In the genomic region with DNA sequence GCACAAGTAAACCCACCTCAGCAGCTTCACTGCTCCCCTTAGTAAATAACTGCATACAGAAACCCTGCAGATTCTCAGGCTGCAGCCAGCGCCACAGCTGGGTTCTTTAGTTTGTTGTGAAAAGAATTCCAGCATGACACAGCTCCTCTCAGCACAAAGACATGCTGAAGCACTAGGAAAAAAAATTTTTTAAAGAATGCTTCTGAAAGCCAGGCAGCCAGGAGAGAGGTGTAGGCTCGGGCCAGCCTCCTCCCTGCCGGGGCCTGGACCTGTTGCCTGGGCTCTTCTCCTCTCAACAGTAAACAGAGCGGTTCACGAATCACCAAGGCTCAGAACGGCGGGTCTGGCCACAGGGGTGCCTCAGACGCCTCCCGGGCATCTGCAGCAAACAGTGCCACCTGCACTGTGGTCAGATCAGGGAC, we compare ENCODE assay signal across 16 cellular contexts.
DNase-seq lines count a peak whose midpoint lies in the region; ATAC-seq and TF ChIP-seq lines count a peak whose summit lies in the region.
"Had no signal": no experiment of that assay in that cellular context is flagged by ENCODE, and none has a peak within 500 bp of the region (broad histone marks: within the 10 kb centered on the region; RNA-seq: fewer than 3 reads in every experiment).

No MANE protein-coding gene starts in this region.

- peaks cover under 1% of the 10 kb centered on the region for H3K36me3 Mint-ChIP-seq in brain
- H3K36me3 Mint-ChIP-seq in activated naive CD8-positive, alpha-beta T cell treated with anti-CD3 and anti-CD28 coated beads for 36 hours = no peaks in the 10 kb centered on the region
- H3K36me3 Mint-ChIP-seq in activated CD8-positive, alpha-beta T cell treated with anti-CD3 and anti-CD28 coated beads for 36 hours (ENCODE audit: low read depth) = no peaks in the 10 kb centered on the region

- 7% methylated on average over 9 of the region's 9 CpGs for WGBS in thymus

- no peaks in the 10 kb centered on the region for H3K36me3 ChIP-seq in thymus (ENCODE audit: control insufficient read depth, insufficient read depth)

- DNase-seq in NCI-H748 (lab: John Stamatoyannopoulos, UW; ENCODE audit: unreplicated experiment) (peak; percentile 53), NCI-H748 treated with DMSO at 0.1 percent for 48 hours (lab: John Stamatoyannopoulos, UW) (no peak), iris pigment epithelial cell (ENCODE audit: low read depth) (peak; percentile 24), putamen (ENCODE audit: low spot score) (no peak)
- no peak for DNase-seq in activated naive CD8-positive, alpha-beta T cell treated with anti-CD3 and anti-CD28 coated beads for 36 hours
- no peak for DNase-seq in activated CD8-positive, alpha-beta T cell treated with anti-CD3 and anti-CD28 coated beads for 36 hours
- DNase-seq: activated CD4-positive, alpha-beta T cell treated with anti-CD3 and anti-CD28 coated beads for 36 hours; erythroblast; GOT3; NCI-H1105 treated with DMSO at 0.1 percent for 48 hours; T-helper 1 cell had no signal

- peaks cover 53% of the 10 kb centered on the region for H3K4me1 Mint-ChIP-seq in brain
- no peaks in the 10 kb centered on the region for H3K4me1 Mint-ChIP-seq in activated naive CD8-positive, alpha-beta T cell treated with anti-CD3 and anti-CD28 coated beads for 36 hours
- no peaks in the 10 kb centered on the region for H3K4me1 Mint-ChIP-seq in activated CD8-positive, alpha-beta T cell treated with anti-CD3 and anti-CD28 coated beads for 36 hours (ENCODE audit: low read depth)
- H3K4me1 Mint-ChIP-seq: activated CD4-positive, alpha-beta T cell treated with anti-CD3 and anti-CD28 coated beads for 36 hours had no signal

- no peaks in the 10 kb centered on the region for H3K9me3 Mint-ChIP-seq in brain
- H3K9me3 Mint-ChIP-seq in activated naive CD8-positive, alpha-beta T cell treated with anti-CD3 and anti-CD28 coated beads for 36 hours = no peaks in the 10 kb centered on the region
- H3K9me3 Mint-ChIP-seq in activated CD8-positive, alpha-beta T cell treated with anti-CD3 and anti-CD28 coated beads for 36 hours = no peaks in the 10 kb centered on the region
- H3K9me3 Mint-ChIP-seq: activated T-helper 1 cell treated with anti-CD3 and anti-CD28 coated beads, Interleukin-12 subunit alpha, Interleukin-12 subunit beta, Interleukin-2, Interleukin-4 antibody, amounts not matched to agents 30 ng/mL and 10 ng/mL and 1 ng/mL, durations not matched to agents 14 hours and 24 hours and 36 hours had no signal

- no peak for TF ChIP-seq CTCF in brain (conservative IDR thresholded peaks at IDR 0.05)
- TF ChIP-seq CTCF in activated CD8-positive, alpha-beta T cell treated with anti-CD3 and anti-CD28 coated beads for 36 hours (IDR thresholded peaks at IDR 0.05) = no peak

- peak overlapping the region; percentile 58 for H3K27ac ChIP-seq in thymus (ENCODE audit: low read depth)
- H3K27ac ChIP-seq: A549, skin epidermis had no signal

- ATAC-seq in activated CD8-positive, alpha-beta T cell treated with anti-CD3 and anti-CD28 coated beads for 36 hours = no peak
- ATAC-seq: A549; activated CD4-positive, alpha-beta T cell treated with anti-CD3 and anti-CD28 coated beads for 36 hours had no signal

- H3K4me3 ChIP-seq in thymus (ENCODE audit: low read length) = peak overlapping the region; percentile 11
- H3K4me3 ChIP-seq: A549, skin epidermis had no signal

- CTCF ChIA-PET in activated CD8-positive, alpha-beta T cell treated with anti-CD3 and anti-CD28 coated beads for 36 hours (lab: Charles Lee) = interaction anchor here (1.5 kb wide), 1 partner anchor 92 kb away, joined by 3 read pairs; no protein-coding TSS in a partner anchor

- no peaks in the 10 kb centered on the region for H3K27me3 ChIP-seq in thymus (ENCODE audit: control insufficient read depth, insufficient read depth)

- peaks cover 51% of the 10 kb centered on the region for H3K4me1 ChIP-seq in thymus (ENCODE audit: control insufficient read depth, insufficient read depth, low read length)
- H3K4me1 ChIP-seq: A549 had no signal

- H3K27me3 Mint-ChIP-seq in brain = no peaks in the 10 kb centered on the region
- no peaks in the 10 kb centered on the region for H3K27me3 Mint-ChIP-seq in activated naive CD8-positive, alpha-beta T cell treated with anti-CD3 and anti-CD28 coated beads for 36 hours
- peaks cover 3% of the 10 kb centered on the region for H3K27me3 Mint-ChIP-seq in activated CD8-positive, alpha-beta T cell treated with anti-CD3 and anti-CD28 coated beads for 36 hours

- peak overlapping the region; percentile 67 to 92 (median 83) for H3K27ac Mint-ChIP-seq in brain
- H3K27ac Mint-ChIP-seq in activated naive CD8-positive, alpha-beta T cell treated with anti-CD3 and anti-CD28 coated beads for 36 hours = no peak overlapping the region
- H3K27ac Mint-ChIP-seq in activated CD8-positive, alpha-beta T cell treated with anti-CD3 and anti-CD28 coated beads for 36 hours = no peak overlapping the region
- H3K27ac Mint-ChIP-seq: activated CD4-positive, alpha-beta T cell treated with anti-CD3 and anti-CD28 coated beads for 36 hours; activated T-helper 1 cell treated with anti-CD3 and anti-CD28 coated beads, Interleukin-12 subunit alpha, Interleukin-12 subunit beta, Interleukin-2, Interleukin-4 antibody, amounts not matched to agents 30 ng/mL and 10 ng/mL and 1 ng/mL, durations not matched to agents 14 hours and 24 hours and 36 hours had no signal

- POLR2A ChIA-PET in activated CD8-positive, alpha-beta T cell treated with anti-CD3 and anti-CD28 coated beads for 36 hours (lab: Charles Lee) = no interaction called here

- H3K9me3 ChIP-seq in thymus (ENCODE audit: control insufficient read depth) = no peaks in the 10 kb centered on the region
- H3K9me3 ChIP-seq: A549 had no signal

- intact Hi-C loops in activated CD8-positive, alpha-beta T cell treated with anti-CD3 and anti-CD28 coated beads for 36 hours (cut with micrococcal nuclease) = no loop called here

- peak overlapping the region; percentile 40 to 71 (median 61) for H3K4me3 Mint-ChIP-seq in brain
- H3K4me3 Mint-ChIP-seq in activated naive CD8-positive, alpha-beta T cell treated with anti-CD3 and anti-CD28 coated beads for 36 hours = no peak overlapping the region
- no peak overlapping the region for H3K4me3 Mint-ChIP-seq in activated CD8-positive, alpha-beta T cell treated with anti-CD3 and anti-CD28 coated beads for 36 hours
- H3K4me3 Mint-ChIP-seq: activated CD4-positive, alpha-beta T cell treated with anti-CD3 and anti-CD28 coated beads for 36 hours; activated T-helper 1 cell treated with anti-CD3 and anti-CD28 coated beads, Interleukin-12 subunit alpha, Interleukin-12 subunit beta, Interleukin-2, Interleukin-4 antibody, amounts not matched to agents 30 ng/mL and 10 ng/mL and 1 ng/mL, durations not matched to agents 14 hours and 24 hours and 36 hours had no signal

Comparison
In these comparisons a context has a peak if more than half of its experiments do, and no peak if none do; other contexts are left out.
1. DNase-seq: peak in NCI-H748 (single experiment) and iris pigment epithelial cell (single experiment); none in NCI-H748 treated with DMSO at 0.1 percent for 48 hours (single experiment), putamen (single experiment), activated naive CD8-positive, alpha-beta T cell treated with anti-CD3 and anti-CD28 coated beads for 36 hours (single experiment) and activated CD8-positive, alpha-beta T cell treated with anti-CD3 and anti-CD28 coated beads for 36 hours (single experiment).
2. H3K27ac Mint-ChIP-seq: peak in brain (5 of 5); none in activated naive CD8-positive, alpha-beta T cell treated with anti-CD3 and anti-CD28 coated beads for 36 hours (single experiment) and activated CD8-positive, alpha-beta T cell treated with anti-CD3 and anti-CD28 coated beads for 36 hours (single experiment).
3. H3K4me3 Mint-ChIP-seq: peak in brain (5 of 5); none in activated naive CD8-positive, alpha-beta T cell treated with anti-CD3 and anti-CD28 coated beads for 36 hours (single experiment) and activated CD8-positive, alpha-beta T cell treated with anti-CD3 and anti-CD28 coated beads for 36 hours (single experiment).